In genomic region chr4:43968041-43968440, GRCh38 we compare ENCODE assay signal across 24 cellular contexts.
"Had no signal": no experiment of that assay in that cellular context is flagged by ENCODE, and none has a peak within 500 bp of the region (broad histone marks: within the 10 kb centered on the region; RNA-seq: fewer than 3 reads in every experiment).

No MANE protein-coding gene starts in this region.

- ATAC-seq: effector memory CD8-positive, alpha-beta T cell; esophagus mucosa; foreskin keratinocyte; gastrocnemius medialis; gastroesophageal sphincter; heart left ventricle; heart right ventricle had no signal

- H3K36me3 ChIP-seq: colonic mucosa, esophagus muscularis mucosa, esophagus squamous epithelium, gastrocnemius medialis, gastroesophageal sphincter, heart left ventricle, heart right ventricle had no signal

- H3K27me3 ChIP-seq: colonic mucosa, dorsolateral prefrontal cortex, esophagus muscularis mucosa, esophagus squamous epithelium, foreskin keratinocyte, gastrocnemius medialis, gastroesophageal sphincter, heart left ventricle, heart right ventricle had no signal

- H3K9me3 ChIP-seq: colonic mucosa, esophagus muscularis mucosa, esophagus squamous epithelium, gastrocnemius medialis, gastroesophageal sphincter, heart right ventricle had no signal

- DNase-seq: colonic mucosa; cortex of kidney; dermis blood vessel endothelial cell; dorsolateral prefrontal cortex; effector CD4-positive, alpha-beta T cell; effector CD8-positive, alpha-beta T cell; effector memory CD4-positive, alpha-beta T cell; effector memory CD8-positive, alpha-beta T cell; endodermal cell; erythroblast; esophagus squamous epithelium; foreskin fibroblast; foreskin keratinocyte; foreskin melanocyte; gastrocnemius medialis; glutamatergic neuron; head of caudate nucleus; heart left ventricle; heart right ventricle had no signal

- H3K4me3 ChIP-seq: colonic mucosa, coronary artery, dorsolateral prefrontal cortex, esophagus muscularis mucosa, esophagus squamous epithelium, gastrocnemius medialis, gastroesophageal sphincter, heart left ventricle, heart right ventricle had no signal

- H3K27ac ChIP-seq: colonic mucosa, coronary artery, dorsolateral prefrontal cortex, epithelial cell of prostate, esophagus muscularis mucosa, esophagus squamous epithelium, foreskin keratinocyte, gastrocnemius medialis, gastroesophageal sphincter, heart left ventricle, heart right ventricle had no signal

- H3K4me1 ChIP-seq: colonic mucosa, esophagus muscularis mucosa, esophagus squamous epithelium, foreskin keratinocyte, gastrocnemius medialis, gastroesophageal sphincter, heart left ventricle, heart right ventricle had no signal
